Comparison of ENCODE assay signal across 9 cellular contexts in genomic region chr14:102929349-102930137, GRCh38. TPM values are rescaled to one million over a fixed set of nuclear protein-coding genes. Genes with fewer than 3 reads are reported as not detected.
DNase-seq lines count a peak whose midpoint lies in the region; ATAC-seq and TF ChIP-seq lines count a peak whose summit lies in the region.
"Had no signal": no experiment of that assay in that cellular context is flagged by ENCODE, and none has a peak within 500 bp of the region (broad histone marks: within the 10 kb centered on the region; RNA-seq: fewer than 3 reads in every experiment).

No MANE protein-coding gene starts in this region.

- peaks cover 0 to 41% (median 10%) of the 10 kb centered on the region in 3 donors for H3K36me3 ChIP-seq in esophagus squamous epithelium
- H3K36me3 ChIP-seq in upper lobe of left lung: peaks cover 0 to 26% (median 16%) of the 10 kb centered on the region in 4 donors

- H3K27me3 Mint-ChIP-seq in natural killer cell (ENCODE audit: low read depth in 2 of 2): peaks cover 13 to 16% of the 10 kb centered on the region in 2 donors

- TF ChIP-seq POLR2A in esophagus squamous epithelium (IDR thresholded peaks at IDR 0.05) (no peak), upper lobe of left lung (IDR thresholded peaks at IDR 0.05) (no peak)

- intact Hi-C loops in Right ventricle myocardium superior (cut with DNase I): no loop called here
- intact Hi-C loops in Right ventricle myocardium inferior (cut with DNase I): no loop called here
- intact Hi-C loops in esophagus squamous epithelium (cut with DNase I): loop anchor here (10.0 kb wide), 1 partner anchor 235 kb away; no protein-coding TSS in a partner anchor
- intact Hi-C loops in natural killer cell (cut with micrococcal nuclease): no loop called here

- H3K27me3 ChIP-seq in esophagus squamous epithelium: peaks cover 0 to 58% (median 4%) of the 10 kb centered on the region in 4 donors
- H3K27me3 ChIP-seq in upper lobe of left lung: peaks cover 2 to 33% (median 26%) of the 10 kb centered on the region in 4 donors

- ATAC-seq in Right ventricle myocardium superior (ENCODE audit: poor library complexity) (peak; percentile 21), Right ventricle myocardium inferior (no peak), natural killer cell (no peak), upper lobe of left lung (ENCODE audit: low FRiP score in 2 of 2) (peak in 1 of 2 donors; percentile 3)

- H3K4me3 Mint-ChIP-seq in natural killer cell: peak overlapping the region; percentile 82

- WGBS in esophagus squamous epithelium, 2 donors: 0 to 3% methylated on average over 4 to 18 of the region's 77 CpGs
- WGBS in upper lobe of left lung, 2 donors: 9 to 13% methylated on average over 6 to 36 of the region's 77 CpGs

- no peaks in the 10 kb centered on the region for H3K9me3 ChIP-seq in esophagus squamous epithelium
- H3K9me3 ChIP-seq in upper lobe of left lung: no peaks in the 10 kb centered on the region

- H3K4me1 ChIP-seq in esophagus squamous epithelium (peaks cover 20 to 52% (median 33%) of the 10 kb centered on the region in 3 donors), upper lobe of left lung (peaks cover 28 to 44% (median 29%) of the 10 kb centered on the region in 4 donors)

- TF ChIP-seq EP300 in upper lobe of left lung (IDR thresholded peaks at IDR 0.05): no peak

- no peak overlapping the region for H3K27ac Mint-ChIP-seq in natural killer cell

- H3K9me3 Mint-ChIP-seq in natural killer cell: no peaks in the 10 kb centered on the region

- DNase-seq in Right ventricle myocardium superior (peak; percentile 26), Right ventricle myocardium inferior (ENCODE audit: missing footprints) (no peak), esophagus squamous epithelium (lab: John Stamatoyannopoulos, UW) (no peak), natural killer cell (no peak), upper lobe of left lung (peak in 1 of 2 donors; percentile 88), NCI-H2029 (lab: John Stamatoyannopoulos, UW) (no peak), AG08396 (ENCODE audit: low spot score) (no peak), NCI-H748 (lab: John Stamatoyannopoulos, UW; ENCODE audit: unreplicated experiment) (no peak)
- DNase-seq: C1 segment of cervical spinal cord had no signal

- H3K4me3 ChIP-seq in esophagus squamous epithelium (peak overlapping the region; percentile 46 to 68 (median 51)), upper lobe of left lung (peak overlapping the region; percentile 34 to 56 (median 50))

- H3K4me1 Mint-ChIP-seq in natural killer cell: peaks cover 0 to 4% of the 10 kb centered on the region in 2 donors

- H3K27ac ChIP-seq in esophagus squamous epithelium (peak overlapping the region in 3 of 4 donors; percentile 91 to 95 (median 92)), upper lobe of left lung (peak overlapping the region in 1 of 4 donors; percentile 85)

- H3K36me3 Mint-ChIP-seq in natural killer cell: no peaks in the 10 kb centered on the region

- peak in 1 of 6 experiments; percentile 9 for TF ChIP-seq CTCF in esophagus squamous epithelium (IDR thresholded peaks at IDR 0.05)
- no peak for TF ChIP-seq CTCF in natural killer cell (IDR thresholded peaks at IDR 0.05)
- TF ChIP-seq CTCF in upper lobe of left lung (IDR thresholded peaks at IDR 0.05): peak in 2 of 6 experiments; percentile 6 to 11

RNA-seq across cellular contexts. Expression of gene AMN, which starts 7.1 kb away (rescaled TPM):
- total RNA-seq in Right ventricle myocardium superior (not detected), Right ventricle myocardium inferior (0.14 TPM), esophagus squamous epithelium (10 to 100 TPM in 3 of 4 donors, 1 to 10 TPM in 1; 7.6 to 24.0 (median 19.7) TPM), natural killer cell (1 to 10 TPM in 2 of 3 donors, under 1 TPM in 1; 0.24 to 2.4 (median 2.0) TPM), upper lobe of left lung (10 to 100 TPM; 14.9 to 56.6 (median 31.6) TPM)
